In genomic region chr9:115757461-115757860, GRCh38 we compare ENCODE assay signal across 18 cellular contexts.
DNase-seq lines count a peak whose midpoint lies in the region; ATAC-seq, FAIRE-seq and TF ChIP-seq lines count a peak whose summit lies in the region.
"Had no signal": no experiment of that assay in that cellular context is flagged by ENCODE, and none has a peak within 500 bp of the region (broad histone marks: within the 10 kb centered on the region; RNA-seq: fewer than 3 reads in every experiment).

No MANE protein-coding gene starts in this region.

- ATAC-seq in HG02938 (IDR thresholded peaks at IDR 0.05; ENCODE audit: unreplicated experiment): no peak
- ATAC-seq in foreskin keratinocyte: no peak
- ATAC-seq: PC-3 had no signal

- DNase-seq in DMS53 (lab: John Stamatoyannopoulos, UW) (peak; percentile 37), DMS53 treated with DMSO at 0.1 percent for 48 hours (lab: John Stamatoyannopoulos, UW; ENCODE audit: unreplicated experiment) (no peak), fibroblast of mammary gland (ENCODE audit: low read depth) (peak; percentile 28), renal cortical epithelial cell (ENCODE audit: low read depth) (peak; percentile 17), HK-2 (ENCODE audit: unreplicated experiment) (no peak), foreskin keratinocyte (no peak)
- DNase-seq: C1 segment of cervical spinal cord, HCEC 1CT, NCI-H1930, NCI-H2171 treated with DMSO at 0.1 percent for 48 hours, NCI-H446 treated with DMSO at 0.1 percent for 48 hours, NCI-H748 treated with DMSO at 0.1 percent for 48 hours, PC-3, SJCRH30 had no signal

- TF ChIP-seq CTCF in fibroblast of mammary gland (conservative IDR thresholded peaks at IDR 0.05; ENCODE audit: control insufficient read depth, insufficient read depth, low read depth, low read length): no peak
- TF ChIP-seq CTCF in foreskin keratinocyte (conservative IDR thresholded peaks at IDR 0.05): no peak

- FAIRE-seq in TTC549 (lab: Jason Lieb, UNC): peak; percentile 100

- H3K4me1 ChIP-seq in foreskin keratinocyte: no peaks in the 10 kb centered on the region

- H3K4me3 ChIP-seq in fibroblast of mammary gland (ENCODE audit: control insufficient read depth, low read depth, low read length): no peak overlapping the region
- H3K4me3 ChIP-seq: SJCRH30 had no signal

- H3K27me3 ChIP-seq in foreskin keratinocyte: no peaks in the 10 kb centered on the region
- H3K27me3 ChIP-seq: SJCRH30 had no signal

- H3K27ac ChIP-seq in foreskin keratinocyte: no peak overlapping the region
- H3K27ac ChIP-seq: 22Rv1, HL-60, SJCRH30 had no signal

Comparison
In these comparisons a context has a peak if more than half of its experiments do, and no peak if none do; other contexts are left out.
1. DNase-seq: peak in DMS53 (single experiment), fibroblast of mammary gland (single experiment) and renal cortical epithelial cell (single experiment); none in DMS53 treated with DMSO at 0.1 percent for 48 hours (single experiment), HK-2 (single experiment) and foreskin keratinocyte (0 of 2).